23 cellular contexts compared by ENCODE assay signal in the genomic region with DNA sequence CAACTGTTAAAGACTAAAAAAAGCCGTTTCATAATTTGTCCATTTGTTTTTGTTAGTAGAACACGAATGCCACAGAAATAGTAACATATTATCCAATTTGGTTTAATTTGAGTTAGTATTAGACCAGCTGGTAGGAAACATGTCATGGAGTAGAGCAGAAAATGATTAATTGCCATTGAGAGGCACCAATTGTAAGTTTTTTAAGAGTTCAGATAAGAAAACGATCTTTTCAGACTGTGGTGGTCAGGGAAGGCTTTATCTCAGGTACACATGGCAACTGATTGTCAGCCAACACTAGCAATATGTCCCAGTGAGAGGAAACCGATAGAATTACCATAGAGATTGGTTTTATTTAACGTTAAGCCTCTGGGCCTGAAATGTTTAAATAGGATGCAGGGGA.
DNase-seq lines count a peak whose midpoint lies in the region; ATAC-seq, FAIRE-seq and TF ChIP-seq lines count a peak whose summit lies in the region.
"Had no signal": no experiment of that assay in that cellular context is flagged by ENCODE, and none has a peak within 500 bp of the region (broad histone marks: within the 10 kb centered on the region; RNA-seq: fewer than 3 reads in every experiment).

No MANE protein-coding gene starts in this region.

- H3K27me3 ChIP-seq in RWPE2 (ENCODE audit: insufficient read depth, poor library complexity, severe bottlenecking) (no peaks in the 10 kb centered on the region), astrocyte (ENCODE audit: insufficient read depth, low read length) (no peaks in the 10 kb centered on the region), smooth muscle cell (ENCODE audit: low read depth) (no peaks in the 10 kb centered on the region)
- H3K27me3 ChIP-seq: BLaER1, MG63 had no signal

- H3K36me3 ChIP-seq in RWPE2 (ENCODE audit: low read depth): no peaks in the 10 kb centered on the region
- H3K36me3 ChIP-seq in astrocyte (ENCODE audit: insufficient read depth, low read length): no peaks in the 10 kb centered on the region
- no peaks in the 10 kb centered on the region for H3K36me3 ChIP-seq in smooth muscle cell (ENCODE audit: low read depth)
- H3K36me3 ChIP-seq: BLaER1, HAP-1, MG63 had no signal

- H4K20me1 ChIP-seq in astrocyte (ENCODE audit: insufficient read depth, low read length) (no peaks in the 10 kb centered on the region), smooth muscle cell (ENCODE audit: low read depth) (no peaks in the 10 kb centered on the region)
- H4K20me1 ChIP-seq: BLaER1 had no signal

- FAIRE-seq in astrocyte (lab: Jason Lieb, UNC): no peak

- H3K27ac ChIP-seq in RWPE2 (ENCODE audit: poor library complexity, severe bottlenecking): peak overlapping the region; percentile 75
- no peak overlapping the region for H3K27ac ChIP-seq in astrocyte (ENCODE audit: low read depth, low read length)
- peak overlapping the region; percentile 70 for H3K27ac ChIP-seq in smooth muscle cell (ENCODE audit: low read depth)
- no peak overlapping the region for H3K27ac ChIP-seq in substantia nigra (ENCODE audit: low read depth, low read length, poor library complexity, severe bottlenecking)
- H3K27ac ChIP-seq: BLaER1 had no signal

- H3F3A ChIP-seq in smooth muscle cell (ENCODE audit: low read depth): peaks cover 4% of the 10 kb centered on the region

- no peaks in the 10 kb centered on the region for H3K9me3 Mint-ChIP-seq in astrocyte (ENCODE audit: unreplicated experiment)
- H3K9me3 Mint-ChIP-seq in mesothelial cell of epicardium: peaks cover 7% of the 10 kb centered on the region

- WGBS in smooth muscle cell (ENCODE audit: low lambda C conversion rate): 79% methylated on average over 5 of the region's 5 CpGs

- TF ChIP-seq CTCF in RWPE2 (IDR thresholded peaks at IDR 0.05; ENCODE audit: poor library complexity, severe bottlenecking) (no peak), astrocyte (IDR thresholded peaks at IDR 0.05; ENCODE audit: insufficient read depth, low read depth, low read length) (no peak), mesothelial cell of epicardium (IDR thresholded peaks at IDR 0.05; ENCODE audit: unreplicated experiment) (no peak), smooth muscle cell (IDR thresholded peaks at IDR 0.05; ENCODE audit: borderline replicate concordance, insufficient read depth, poor library complexity, severe bottlenecking) (no peak)

- H3K79me2 ChIP-seq in astrocyte (ENCODE audit: insufficient read depth, low read length) (no peaks in the 10 kb centered on the region), smooth muscle cell (ENCODE audit: low read depth) (no peaks in the 10 kb centered on the region)

- peaks cover 27% of the 10 kb centered on the region for H3K4me1 ChIP-seq in RWPE2 (ENCODE audit: insufficient read depth, poor library complexity, severe bottlenecking)
- no peaks in the 10 kb centered on the region for H3K4me1 ChIP-seq in astrocyte (ENCODE audit: insufficient read depth, low read length)
- H3K4me1 ChIP-seq in smooth muscle cell (ENCODE audit: low read depth): no peaks in the 10 kb centered on the region
- H3K4me1 ChIP-seq: BLaER1, HAP-1 had no signal

- H3K9me3 ChIP-seq in RWPE2 (ENCODE audit: severe bottlenecking) (no peaks in the 10 kb centered on the region), astrocyte (ENCODE audit: insufficient read depth, low read depth, low read length) (no peaks in the 10 kb centered on the region), smooth muscle cell (replicated peaks; ENCODE audit: low read depth) (no peaks in the 10 kb centered on the region)
- H3K9me3 ChIP-seq: BLaER1, HAP-1, SK-N-SH had no signal

- DNase-seq in RWPE2 (ENCODE audit: low spot score) (no peak), astrocyte (ENCODE audit: low read depth) (no peak), mesothelial cell of epicardium (ENCODE audit: low spot score in 2 of 2, unreplicated experiment in 2 of 2) (no peak), smooth muscle cell (lab: John Stamatoyannopoulos, UW; ENCODE audit: unreplicated experiment) (no peak), posterior cingulate gyrus (no peak), substantia nigra (lab: John Stamatoyannopoulos, UW) (no peak)
- DNase-seq in activated CD4-positive, alpha-beta T cell treated with anti-CD3 and anti-CD28 coated beads for 48 hours: no peak
- DNase-seq: CD4-positive, alpha-beta T cell; DMS53; GOT3; HFFc6; KG1; MG63; NCI-H1105 treated with DMSO at 0.1 percent for 48 hours; NCI-H146; NCI-H1930; NCI-H2107; NCI-H446; NCI-H524 treated with DMSO at 0.1 percent for 48 hours; SIG-M5; SK-N-SH had no signal

- H3K27ac Mint-ChIP-seq in astrocyte (ENCODE audit: unreplicated experiment) (peak overlapping the region; percentile 83), mesothelial cell of epicardium (peak overlapping the region; percentile 22)
- H3K27ac Mint-ChIP-seq: CD4-positive, alpha-beta T cell; HFFc6 had no signal

- no peaks in the 10 kb centered on the region for H3K27me3 Mint-ChIP-seq in astrocyte (ENCODE audit: low read depth, unreplicated experiment)
- no peaks in the 10 kb centered on the region for H3K27me3 Mint-ChIP-seq in mesothelial cell of epicardium (ENCODE audit: low read depth)
- H3K27me3 Mint-ChIP-seq: CD4-positive, alpha-beta T cell had no signal

- H3K4me2 ChIP-seq in astrocyte (ENCODE audit: low read length) (no peak overlapping the region), smooth muscle cell (no peak overlapping the region)
- H3K4me2 ChIP-seq: BLaER1, SK-N-SH had no signal

- intact Hi-C loops in posterior cingulate gyrus (cut with DNase I): no loop called here

- H3K4me3 Mint-ChIP-seq in astrocyte (ENCODE audit: unreplicated experiment): no peak overlapping the region
- no peak overlapping the region for H3K4me3 Mint-ChIP-seq in mesothelial cell of epicardium
- H3K4me3 Mint-ChIP-seq: CD4-positive, alpha-beta T cell; HFFc6 had no signal

- H3K4me1 Mint-ChIP-seq in astrocyte (ENCODE audit: low read depth, unreplicated experiment) (peaks cover 20% of the 10 kb centered on the region), mesothelial cell of epicardium (peaks cover 37% of the 10 kb centered on the region)

- H3K9ac ChIP-seq in astrocyte (ENCODE audit: low read length) (no peak overlapping the region), smooth muscle cell (ENCODE audit: low read depth) (no peak overlapping the region)
- H3K9ac ChIP-seq: BLaER1, SK-N-SH had no signal

- no peak overlapping the region for H3K4me3 ChIP-seq in RWPE2 (ENCODE audit: severe bottlenecking)
- H3K4me3 ChIP-seq in astrocyte (ENCODE audit: insufficient read depth, low read depth, low read length): no peak overlapping the region
- H3K4me3 ChIP-seq in smooth muscle cell: no peak overlapping the region
- H3K4me3 ChIP-seq: BLaER1, HAP-1, MG63 had no signal

- H3K36me3 Mint-ChIP-seq in astrocyte (ENCODE audit: low read depth, unreplicated experiment) (no peaks in the 10 kb centered on the region), mesothelial cell of epicardium (no peaks in the 10 kb centered on the region)

- ATAC-seq in RWPE2 (ENCODE audit: low read depth): no peak

- H2AFZ ChIP-seq in astrocyte (ENCODE audit: low read depth, low read length) (no peak overlapping the region), smooth muscle cell (ENCODE audit: low read depth) (no peak overlapping the region)

Comparison
In these comparisons a context has a peak if more than half of its experiments do, and no peak if none do; other contexts are left out.
1. H3K27ac ChIP-seq: peak in RWPE2 (single experiment) and smooth muscle cell (single experiment); none in astrocyte (single experiment) and substantia nigra (single experiment).